Comparison of ENCODE assay signal across 12 cellular contexts in genomic region chr20:38725458-38725958, GRCh38. TPM values are rescaled to one million over a fixed set of nuclear protein-coding genes. Genes with fewer than 3 reads are reported as not detected.
DNase-seq lines count a peak whose midpoint lies in the region; ATAC-seq and TF ChIP-seq lines count a peak whose summit lies in the region.
"Had no signal": no experiment of that assay in that cellular context is flagged by ENCODE, and none has a peak within 500 bp of the region (broad histone marks: within the 10 kb centered on the region; RNA-seq: fewer than 3 reads in every experiment).

No MANE protein-coding gene starts in this region.

- POLR2A ChIA-PET in naive thymus-derived CD4-positive, alpha-beta T cell (lab: Charles Lee): no interaction called here

- in situ Hi-C loops in GM13976 (cut with MboI; ENCODE audit: low sequenced_read_pairs, unreplicated experiment): no loop called here

- CTCF ChIA-PET in naive thymus-derived CD4-positive, alpha-beta T cell (lab: Charles Lee): interaction anchor here (1.9 kb wide), 1 partner anchor 168 kb away, joined by 8 read pairs; no protein-coding TSS in a partner anchor

- H3K4me3 ChIP-seq in naive thymus-derived CD4-positive, alpha-beta T cell (ENCODE audit: low read length): no peak overlapping the region
- H3K4me3 ChIP-seq: upper lobe of left lung had no signal

- no peaks in the 10 kb centered on the region for H3K36me3 ChIP-seq in naive thymus-derived CD4-positive, alpha-beta T cell (ENCODE audit: control insufficient read depth in 2 of 3, insufficient read depth in 3 of 3, low read length in 3 of 3)
- H3K36me3 ChIP-seq: upper lobe of left lung had no signal

- DNase-seq in T-helper 1 cell (no peak), GM13976 (ENCODE audit: low spot score) (peak; percentile 32)
- no peak for DNase-seq in activated T-cell treated with anti-CD3 and anti-CD28 coated beads, Interleukin-2, amount 50 U/mL, for 72 hours
- DNase-seq in naive thymus-derived CD4-positive, alpha-beta T cell: peak in 4 of 9 donors; percentile 7 to 39 (median 19)
- DNase-seq: small intestine had no signal

- ATAC-seq in activated T-cell treated with anti-CD3 and anti-CD28 coated beads, Interleukin-2, amount 50 U/mL, for 72 hours (replicated peaks in 1 of 2): peak in 1 of 2 donors; percentile 1
- ATAC-seq in naive thymus-derived CD4-positive, alpha-beta T cell: peak; percentile 26
- ATAC-seq in GM21576 (IDR thresholded peaks at IDR 0.05; ENCODE audit: unreplicated experiment): no peak
- no peak for ATAC-seq in HG03025 (IDR thresholded peaks at IDR 0.05; ENCODE audit: low FRiP score, unreplicated experiment)
- ATAC-seq in GM18873 (IDR thresholded peaks at IDR 0.05; ENCODE audit: low FRiP score, unreplicated experiment): no peak

- H3K27ac Mint-ChIP-seq in T-helper 1 cell treated with Interleukin-12 subunit alpha and Interleukin-12 subunit beta and Interleukin-4 antibody, amounts not matched to agents 30 μg/mL and 1 μg/mL, for 36 hours: peak overlapping the region; percentile 83
- no peak overlapping the region for H3K27ac Mint-ChIP-seq in activated T-cell treated with anti-CD3 and anti-CD28 coated beads, Interleukin-2, amount 50 U/mL, for 72 hours
- H3K27ac Mint-ChIP-seq in naive thymus-derived CD4-positive, alpha-beta T cell: peak overlapping the region in 4 of 9 donors; percentile 18 to 80 (median 56)

- H3K27me3 ChIP-seq in naive thymus-derived CD4-positive, alpha-beta T cell (ENCODE audit: control insufficient read depth in 2 of 2, insufficient read depth in 2 of 2, low read length in 2 of 2): peaks cover 37 to 39% of the 10 kb centered on the region in 2 donors

- no peak for TF ChIP-seq CTCF in GM13976 (IDR thresholded peaks at IDR 0.05; ENCODE audit: borderline replicate concordance, control extremely low read depth, extremely low read depth, insufficient read depth, missing control alignments)

- peaks cover 4% of the 10 kb centered on the region for H3K9me3 Mint-ChIP-seq in T-helper 1 cell treated with Interleukin-12 subunit alpha and Interleukin-12 subunit beta and Interleukin-4 antibody, amounts not matched to agents 30 μg/mL and 1 μg/mL, for 36 hours
- H3K9me3 Mint-ChIP-seq in activated T-cell treated with anti-CD3 and anti-CD28 coated beads, Interleukin-2, amount 50 U/mL, for 72 hours: no peaks in the 10 kb centered on the region
- H3K9me3 Mint-ChIP-seq in naive thymus-derived CD4-positive, alpha-beta T cell: peaks cover 0 to 15% (median 2%) of the 10 kb centered on the region in 11 donors

- no peak overlapping the region for H3K27ac ChIP-seq in naive thymus-derived CD4-positive, alpha-beta T cell (ENCODE audit: low read depth, low read length)
- H3K27ac ChIP-seq: upper lobe of left lung had no signal

- H3K4me1 Mint-ChIP-seq in T-helper 1 cell treated with Interleukin-12 subunit alpha and Interleukin-12 subunit beta and Interleukin-4 antibody, amounts not matched to agents 30 μg/mL and 1 μg/mL, for 36 hours (ENCODE audit: low read depth): peaks cover 35% of the 10 kb centered on the region
- H3K4me1 Mint-ChIP-seq in activated T-cell treated with anti-CD3 and anti-CD28 coated beads, Interleukin-2, amount 50 U/mL, for 72 hours (ENCODE audit: low read depth): peaks cover 62% of the 10 kb centered on the region
- H3K4me1 Mint-ChIP-seq in naive thymus-derived CD4-positive, alpha-beta T cell: peaks cover 48 to 63% (median 56%) of the 10 kb centered on the region in 7 donors

- H3K27me3 Mint-ChIP-seq in T-helper 1 cell treated with Interleukin-12 subunit alpha and Interleukin-12 subunit beta and Interleukin-4 antibody, amounts not matched to agents 30 μg/mL and 1 μg/mL, for 36 hours (ENCODE audit: low read depth): peaks cover 91% of the 10 kb centered on the region
- H3K27me3 Mint-ChIP-seq in activated T-cell treated with anti-CD3 and anti-CD28 coated beads, Interleukin-2, amount 50 U/mL, for 72 hours (ENCODE audit: low read depth): peaks cover 93% of the 10 kb centered on the region
- H3K27me3 Mint-ChIP-seq in naive thymus-derived CD4-positive, alpha-beta T cell: peaks cover 81 to 96% (median 88%) of the 10 kb centered on the region in 5 donors

- intact Hi-C loops in naive thymus-derived CD4-positive, alpha-beta T cell (cut with micrococcal nuclease): loop anchor here in 1 of 2 donors (5.0 kb wide), 1 partner anchor 1967 kb away; no protein-coding TSS in a partner anchor

- H3K4me3 Mint-ChIP-seq in T-helper 1 cell treated with Interleukin-12 subunit alpha and Interleukin-12 subunit beta and Interleukin-4 antibody, amounts not matched to agents 30 μg/mL and 1 μg/mL, for 36 hours: peak overlapping the region; percentile 23
- peak overlapping the region; percentile 22 to 63 for H3K4me3 Mint-ChIP-seq in activated T-cell treated with anti-CD3 and anti-CD28 coated beads, Interleukin-2, amount 50 U/mL, for 72 hours
- H3K4me3 Mint-ChIP-seq in naive thymus-derived CD4-positive, alpha-beta T cell: peak overlapping the region; percentile 29 to 74 (median 51)

- no peaks in the 10 kb centered on the region for H3K9me3 ChIP-seq in naive thymus-derived CD4-positive, alpha-beta T cell (ENCODE audit: control insufficient read depth in 2 of 3, low read length in 3 of 3)
- H3K9me3 ChIP-seq: upper lobe of left lung had no signal

- H3K4me1 ChIP-seq in naive thymus-derived CD4-positive, alpha-beta T cell (ENCODE audit: control insufficient read depth in 2 of 2, insufficient read depth in 2 of 2, low read length in 2 of 2): peaks cover 17 to 41% of the 10 kb centered on the region in 2 donors

- H3K36me3 Mint-ChIP-seq in T-helper 1 cell treated with Interleukin-12 subunit alpha and Interleukin-12 subunit beta and Interleukin-4 antibody, amounts not matched to agents 30 μg/mL and 1 μg/mL, for 36 hours (ENCODE audit: low read depth): peaks cover 16% of the 10 kb centered on the region
- peaks cover 3% of the 10 kb centered on the region in 2 donors for H3K36me3 Mint-ChIP-seq in activated T-cell treated with anti-CD3 and anti-CD28 coated beads, Interleukin-2, amount 50 U/mL, for 72 hours (ENCODE audit: insufficient read depth in 2 of 2)
- peaks cover 0 to 16% (median 0%) of the 10 kb centered on the region in 5 donors for H3K36me3 Mint-ChIP-seq in naive thymus-derived CD4-positive, alpha-beta T cell

RNA-seq across cellular contexts. Expression of gene SLC32A1, which starts 1.2 kb away (rescaled TPM):
- under 1 TPM in 1 of 2 donors, not detected in 1; 0.12 TPM for total RNA-seq in activated T-cell treated with anti-CD3 and anti-CD28 coated beads, Interleukin-2, amount 50 U/mL, for 72 hours
- total RNA-seq in naive thymus-derived CD4-positive, alpha-beta T cell: under 1 TPM in 2 of 5 experiments, not detected in 3; 0.19 to 0.24 TPM
- polyA plus RNA-seq in naive thymus-derived CD4-positive, alpha-beta T cell: not detected
- total RNA-seq: A172, M059J, upper lobe of left lung had no signal
- polyA plus RNA-seq: small intestine had no signal

RNA-seq across cellular contexts. Expression of gene ACTR5, which starts 22.8 kb away (rescaled TPM):
- 1 to 10 TPM; 8.2 to 8.7 TPM for total RNA-seq in activated T-cell treated with anti-CD3 and anti-CD28 coated beads, Interleukin-2, amount 50 U/mL, for 72 hours
- 10 to 100 TPM in 4 of 5 experiments, 1 to 10 TPM in 1; 8.9 to 20.8 (median 15.2) TPM for total RNA-seq in naive thymus-derived CD4-positive, alpha-beta T cell
- 10 to 100 TPM; 11.3 to 15.1 TPM for polyA plus RNA-seq in naive thymus-derived CD4-positive, alpha-beta T cell
